ENCODE assay signal across 1 cellular context in genomic region chr14:61607570-61608244, GRCh38.
TF ChIP-seq lines count a peak whose summit lies in the region.

No MANE protein-coding gene starts in this region.

TF ChIP-seq in GM23338, 12 proteins besides CTCF, POLR2A, EP300 and RAD21:
- TF ChIP-seq ZNF462 (CRISPR knock-in tag; IDR thresholded peaks at IDR 0.05) = no peak
- TF ChIP-seq NANOG (IDR thresholded peaks at IDR 0.05; ENCODE audit: borderline replicate concordance) = no peak
- TF ChIP-seq STAT1 (IDR thresholded peaks at IDR 0.05; ENCODE audit: unreplicated experiment) = no peak
